In the genomic region with DNA sequence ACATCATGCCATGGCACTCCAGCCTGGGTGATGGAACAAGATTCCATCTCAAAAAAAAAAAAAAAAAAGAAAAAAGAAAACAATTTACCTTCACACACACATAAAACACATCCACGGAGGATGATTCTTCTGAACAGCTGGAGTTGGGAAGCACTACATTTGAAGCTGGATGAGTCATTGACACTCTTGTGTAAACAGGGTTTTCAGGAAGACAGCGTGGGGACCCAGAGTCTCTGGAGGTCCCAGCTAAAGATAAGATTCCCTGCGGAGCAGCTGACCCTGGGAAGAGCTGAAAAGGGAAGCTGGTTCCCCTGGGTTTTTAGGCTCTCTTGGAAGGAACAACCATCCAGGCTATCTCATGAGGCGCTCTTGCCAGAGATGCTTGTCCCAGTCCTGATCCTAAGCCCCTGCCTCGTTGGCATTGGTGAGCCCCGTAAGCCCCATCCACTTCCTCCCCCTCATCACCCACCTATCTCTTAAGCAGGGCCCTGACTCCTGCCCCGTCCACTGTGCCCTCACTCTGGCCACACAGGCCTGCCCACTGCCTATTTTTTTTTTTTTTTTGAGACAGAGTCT, we compare ENCODE assay signal across 10 cellular contexts. TPM values are rescaled to one million over a fixed set of nuclear protein-coding genes. Genes with fewer than 3 reads are reported as not detected.
DNase-seq lines count a peak whose midpoint lies in the region; ATAC-seq, FAIRE-seq and TF ChIP-seq lines count a peak whose summit lies in the region.
"Had no signal": no experiment of that assay in that cellular context is flagged by ENCODE, and none has a peak within 500 bp of the region (broad histone marks: within the 10 kb centered on the region; RNA-seq: fewer than 3 reads in every experiment).

No MANE protein-coding gene starts in this region.

- dilution Hi-C loops in endothelial cell of umbilical vein (cut with MboI; ENCODE audit: extremely low pct_ligation_motif_present, low sequenced_read_pairs): no loop called here

- no peaks in the 10 kb centered on the region for H3K27me3 Mint-ChIP-seq in activated naive CD4-positive, alpha-beta T cell treated with anti-CD3 and anti-CD28 coated beads, Interleukin-2, amount 50 U/mL, for 24 hours

- no peak for ATAC-seq in GM21723 (IDR thresholded peaks at IDR 0.05; ENCODE audit: unreplicated experiment)

- H3K4me3 ChIP-seq in endothelial cell of umbilical vein (replicated peaks in 1 of 3; ENCODE audit: insufficient read depth in 1 of 3, low read depth in 1 of 3, low read length in 3 of 3): no peak overlapping the region
- H3K4me3 ChIP-seq in spleen: no peak overlapping the region
- H3K4me3 ChIP-seq: skin epidermis had no signal

- no TSS peak for BruUV-seq in endothelial cell of umbilical vein (replicated peaks; lab: Mats Ljungman, UMichigan)

- no peak for TF ChIP-seq CTCF in endothelial cell of umbilical vein (IDR thresholded peaks at IDR 0.05; ENCODE audit: extremely low read depth in 1 of 2, insufficient read depth in 1 of 2, low read depth in 1 of 2, low read length in 2 of 2)
- TF ChIP-seq CTCF in spleen (IDR thresholded peaks at IDR 0.05 in 8 of 11, conservative IDR thresholded peaks at IDR 0.05 in 3 of 11): no peak

- POLR2A ChIA-PET in endothelial cell of umbilical vein (lab: Charles Lee): interaction anchor here (0.6 kb wide), 1 partner anchor 15 kb away, joined by 4 read pairs; no protein-coding TSS in a partner anchor

- H3K27ac ChIP-seq in endothelial cell of umbilical vein (ENCODE audit: insufficient read depth, low read depth, low read length): no peak overlapping the region
- peak overlapping the region in 5 of 8 donors; percentile 30 to 87 (median 64) for H3K27ac ChIP-seq in spleen
- H3K27ac ChIP-seq: skin epidermis had no signal

- no peaks in the 10 kb centered on the region for H3K9me1 ChIP-seq in endothelial cell of umbilical vein (replicated peaks; ENCODE audit: control insufficient read depth, extremely low read depth, insufficient read depth, low read length)

- H3K36me3 ChIP-seq in endothelial cell of umbilical vein (ENCODE audit: control insufficient read depth in 2 of 2, extremely low read depth in 1 of 2, insufficient read depth in 2 of 2, low read length in 2 of 2): no peaks in the 10 kb centered on the region
- H3K36me3 ChIP-seq in spleen: no peaks in the 10 kb centered on the region

- H3K27me3 ChIP-seq in endothelial cell of umbilical vein (ENCODE audit: control insufficient read depth in 2 of 2, insufficient read depth in 2 of 2, low read length in 2 of 2) (no peaks in the 10 kb centered on the region), spleen (replicated peaks in 1 of 7) (no peaks in the 10 kb centered on the region)

- H4K20me1 ChIP-seq in endothelial cell of umbilical vein (replicated peaks; ENCODE audit: control insufficient read depth, extremely low read depth, insufficient read depth, low read length): no peaks in the 10 kb centered on the region

- H3K27ac Mint-ChIP-seq in activated naive CD4-positive, alpha-beta T cell treated with anti-CD3 and anti-CD28 coated beads, Interleukin-2, amount 50 U/mL, for 24 hours: peak overlapping the region; percentile 59

- 65 to 72% (median 66%) methylated on average over 7 of the region's 7 CpGs for WGBS in spleen, 5 donors

- no peaks in the 10 kb centered on the region for H3K9me3 Mint-ChIP-seq in activated naive CD4-positive, alpha-beta T cell treated with anti-CD3 and anti-CD28 coated beads, Interleukin-2, amount 50 U/mL, for 24 hours

- H2AFZ ChIP-seq in endothelial cell of umbilical vein (ENCODE audit: low read depth, low read length): no peak overlapping the region

- H3K9ac ChIP-seq in endothelial cell of umbilical vein (replicated peaks; ENCODE audit: extremely low read depth, insufficient read depth, low read length): no peak overlapping the region

- H3K4me3 Mint-ChIP-seq in activated naive CD4-positive, alpha-beta T cell treated with anti-CD3 and anti-CD28 coated beads, Interleukin-2, amount 50 U/mL, for 24 hours: no peak overlapping the region

- DNase-seq in activated naive CD4-positive, alpha-beta T cell (lab: John Stamatoyannopoulos, UW): no peak
- peak; percentile 32 for DNase-seq in NCI-H226
- DNase-seq in endothelial cell of umbilical vein (ENCODE audit: low read depth, low spot score): peak; percentile 24
- DNase-seq in spleen: no peak
- no peak for DNase-seq in NCI-H2196 treated with DMSO at 0.1 percent for 48 hours (lab: John Stamatoyannopoulos, UW; ENCODE audit: unreplicated experiment)
- no peak for DNase-seq in NCI-H82 treated with DMSO at 0.1 percent for 48 hours (lab: John Stamatoyannopoulos, UW; ENCODE audit: unreplicated experiment)
- DNase-seq: NCI-H2081 had no signal

- FAIRE-seq in endothelial cell of umbilical vein (lab: Jason Lieb, UNC): peak; percentile 57

- H3K4me2 ChIP-seq in endothelial cell of umbilical vein (ENCODE audit: insufficient read depth, low read length): no peak overlapping the region

- no peak for TF ChIP-seq POLR2A in endothelial cell of umbilical vein (IDR thresholded peaks at IDR 0.05; ENCODE audit: low read depth, low read length)
- TF ChIP-seq POLR2A in spleen (IDR thresholded peaks at IDR 0.05): no peak

- intact Hi-C loops in endothelial cell of umbilical vein (cut with micrococcal nuclease) (no loop called here), spleen (cut with DNase I; ENCODE audit: low total_unique reads) (loop anchor here (10.0 kb wide), 1 partner anchor 48 kb away; the partner anchor contains the start of gene FES)

- H3K79me2 ChIP-seq in endothelial cell of umbilical vein (ENCODE audit: control insufficient read depth, insufficient read depth, low read length): no peaks in the 10 kb centered on the region

- H3K4me1 Mint-ChIP-seq in activated naive CD4-positive, alpha-beta T cell treated with anti-CD3 and anti-CD28 coated beads, Interleukin-2, amount 50 U/mL, for 24 hours: peaks cover 35% of the 10 kb centered on the region

- no peaks in the 10 kb centered on the region for H3K36me3 Mint-ChIP-seq in activated naive CD4-positive, alpha-beta T cell treated with anti-CD3 and anti-CD28 coated beads, Interleukin-2, amount 50 U/mL, for 24 hours

- H3K4me1 ChIP-seq in endothelial cell of umbilical vein (ENCODE audit: control insufficient read depth, extremely low read depth, insufficient read depth, low read length) (peaks cover 3% of the 10 kb centered on the region), spleen (peaks cover 11 to 74% (median 44%) of the 10 kb centered on the region in 6 donors)

- CTCF ChIA-PET in endothelial cell of umbilical vein (lab: Charles Lee): interaction anchor here (0.6 kb wide), 1 partner anchor 25 kb away, joined by 3 read pairs; no protein-coding TSS in a partner anchor

- H3K9me3 ChIP-seq in endothelial cell of umbilical vein (replicated peaks; ENCODE audit: control insufficient read depth, insufficient read depth, low read length) (no peaks in the 10 kb centered on the region), spleen (no peaks in the 10 kb centered on the region)

TF ChIP-seq in endothelial cell of umbilical vein, 7 proteins besides CTCF, POLR2A, EP300 and RAD21:
- TF ChIP-seq GATA2 (IDR thresholded peaks at IDR 0.05; ENCODE audit: insufficient read depth, insufficient read length, low read depth, low read length): peak; percentile 18
- peak; percentile 41 for TF ChIP-seq FOS (IDR thresholded peaks at IDR 0.05; ENCODE audit: borderline replicate concordance, insufficient read depth, low read length)
- TF ChIP-seq JUN (IDR thresholded peaks at IDR 0.05; ENCODE audit: borderline replicate concordance, insufficient read depth, insufficient read length, low read depth): peak; percentile 17
- TF ChIP-seq POLR2AphosphoS5 (IDR thresholded peaks at IDR 0.05; ENCODE audit: insufficient read depth, low read depth, low read length): no peak
- TF ChIP-seq, protein P1, sequence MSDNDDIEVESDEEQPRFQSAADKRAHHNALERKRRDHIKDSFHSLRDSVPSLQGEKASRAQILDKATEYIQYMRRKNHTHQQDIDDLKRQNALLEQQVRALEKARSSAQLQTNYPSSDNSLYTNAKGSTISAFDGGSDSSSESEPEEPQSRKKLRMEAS (IDR thresholded peaks at IDR 0.05; ENCODE audit: insufficient read depth, insufficient read length): no peak
- no peak for TF ChIP-seq MYC (IDR thresholded peaks at IDR 0.05; ENCODE audit: low read depth, low read length)
- TF ChIP-seq EZH2 (IDR thresholded peaks at IDR 0.05; ENCODE audit: borderline replicate concordance, low read depth, low read length, severe bottlenecking): no peak
TF ChIP-seq in endothelial cell of umbilical vein: peak in this region for 3.

RNA-seq across cellular contexts. Expression of gene FURIN, which starts 32.0 kb away (rescaled TPM):
- 131 and 145 TPM in 2 replicates for total RNA-seq in endothelial cell of umbilical vein
- polyA plus RNA-seq in endothelial cell of umbilical vein: 77.4 and 96.9 TPM in 2 replicates
- 63.5 and 73.8 TPM in 2 replicates for polyA plus RNA-seq in endothelial cell of umbilical vein (2011; cell fraction: cytosol; rRNA removed)
- 43.0 and 46.4 TPM in 2 replicates for polyA plus RNA-seq in endothelial cell of umbilical vein (2011; cell fraction: nucleus; rRNA removed)
- 95.2 and 109 TPM in 2 replicates for polyA plus RNA-seq in endothelial cell of umbilical vein (2012)
- polyA minus RNA-seq in endothelial cell of umbilical vein: 68.7 and 78.2 TPM in 2 replicates
- polyA minus RNA-seq in endothelial cell of umbilical vein (2011; cell fraction: cytosol; rRNA and poly(A)+ RNA removed): 30.7 TPM
- polyA minus RNA-seq in endothelial cell of umbilical vein (2011; cell fraction: nucleus; rRNA and poly(A)+ RNA removed): 20.4 and 25.7 TPM in 2 replicates
- total RNA-seq in spleen: 100 to 1,000 TPM in 2 of 7 donors, 10 to 100 TPM in 5; 62.0 to 139 (median 86.8) TPM
- polyA plus RNA-seq in spleen: 10 to 100 TPM in 2 of 3 donors, 1 to 10 TPM in 1; 10.0 to 33.3 (median 10.9) TPM

RNA-seq across cellular contexts. Expression of gene FES, which starts 47.9 kb away (rescaled TPM):
- 51.0 and 58.1 TPM in 2 replicates for total RNA-seq in endothelial cell of umbilical vein
- polyA plus RNA-seq in endothelial cell of umbilical vein: 41.5 and 55.7 TPM in 2 replicates
- 18.9 and 25.9 TPM in 2 replicates for polyA plus RNA-seq in endothelial cell of umbilical vein (2011; cell fraction: cytosol; rRNA removed)
- polyA plus RNA-seq in endothelial cell of umbilical vein (2011; cell fraction: nucleus; rRNA removed): 161 and 177 TPM in 2 replicates
- polyA plus RNA-seq in endothelial cell of umbilical vein (2012): 27.7 and 29.2 TPM in 2 replicates
- 30.5 and 44.9 TPM in 2 replicates for polyA minus RNA-seq in endothelial cell of umbilical vein
- not detected for polyA minus RNA-seq in endothelial cell of umbilical vein (2011; cell fraction: cytosol; rRNA and poly(A)+ RNA removed)
- 38.1 and 49.3 TPM in 2 replicates for polyA minus RNA-seq in endothelial cell of umbilical vein (2011; cell fraction: nucleus; rRNA and poly(A)+ RNA removed)
- total RNA-seq in spleen: 100 to 1,000 TPM; 150 to 369 (median 272) TPM
- 100 to 1,000 TPM in 1 of 3 donors, 10 to 100 TPM in 2; 39.5 to 176 (median 89.2) TPM for polyA plus RNA-seq in spleen

Comparison
In these comparisons a context has a peak if more than half of its experiments do, and no peak if none do; other contexts are left out.
1. DNase-seq: peak in NCI-H226 (single experiment) and endothelial cell of umbilical vein (single experiment); none in activated naive CD4-positive, alpha-beta T cell (0 of 4), spleen (single experiment), NCI-H2196 treated with DMSO at 0.1 percent for 48 hours (single experiment) and NCI-H82 treated with DMSO at 0.1 percent for 48 hours (single experiment).